Comparison of ENCODE assay signal across 1 cellular context in the genomic region with DNA sequence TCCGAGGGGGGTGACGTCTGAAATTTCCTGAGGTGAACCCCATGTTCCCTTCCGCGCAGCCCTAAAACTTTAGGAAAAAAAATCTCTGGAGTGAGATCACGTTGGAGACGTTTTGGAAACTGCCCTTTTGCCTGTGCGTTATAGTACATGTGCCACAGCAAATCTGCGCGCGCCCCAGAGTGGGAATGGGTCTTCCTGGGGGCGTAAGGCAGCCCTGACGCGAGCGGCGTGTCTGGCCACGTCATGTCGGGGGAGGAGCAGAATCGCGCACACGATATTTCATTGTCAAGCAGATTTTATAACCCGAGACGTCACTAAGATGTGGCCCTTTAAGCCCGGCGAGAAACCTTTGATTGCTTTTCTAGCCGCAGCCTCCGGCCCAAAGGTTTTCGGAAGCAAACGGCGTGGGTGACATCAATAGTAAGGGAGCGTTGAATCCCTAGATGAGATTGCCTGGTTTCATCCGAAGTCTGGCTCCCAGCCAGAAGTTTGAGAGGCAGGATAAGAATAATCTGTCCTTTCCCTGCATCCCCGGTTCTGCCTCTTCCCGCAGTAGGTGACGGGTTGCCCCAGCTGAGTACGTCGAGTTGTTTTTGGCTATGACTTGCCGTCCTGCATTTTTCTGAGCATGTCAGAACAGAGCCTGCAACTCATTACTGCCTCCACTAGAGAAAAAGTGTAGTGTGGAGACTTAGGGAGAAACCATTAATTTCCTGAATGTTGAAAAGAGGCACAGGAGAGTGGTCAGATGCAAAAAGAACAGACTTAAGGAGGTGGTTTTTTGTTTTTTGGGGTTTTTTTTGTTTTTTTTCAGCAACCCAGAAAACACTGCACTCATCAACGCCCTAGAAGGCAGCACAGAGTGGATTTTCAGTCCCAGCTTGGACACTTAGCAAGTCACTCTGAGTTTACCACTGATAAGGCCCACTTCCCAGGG.
TF ChIP-seq lines count a peak whose summit lies in the region.

No MANE protein-coding gene starts in this region.

TF ChIP-seq in A549, 52 proteins besides CTCF, POLR2A, EP300 and RAD21 (continued from another document):
- TF ChIP-seq PHF8 (IDR thresholded peaks at IDR 0.05; ENCODE audit: borderline replicate concordance, low read depth) (peak; percentile 70), RFX5 (IDR thresholded peaks at IDR 0.05) (0 out of 2 replicates have a peak, but pooled peaks have one; percentile 51), JUNB (IDR thresholded peaks at IDR 0.05) (no peak)
